ENCODE assay signal across 1 cellular context in the genomic region with DNA sequence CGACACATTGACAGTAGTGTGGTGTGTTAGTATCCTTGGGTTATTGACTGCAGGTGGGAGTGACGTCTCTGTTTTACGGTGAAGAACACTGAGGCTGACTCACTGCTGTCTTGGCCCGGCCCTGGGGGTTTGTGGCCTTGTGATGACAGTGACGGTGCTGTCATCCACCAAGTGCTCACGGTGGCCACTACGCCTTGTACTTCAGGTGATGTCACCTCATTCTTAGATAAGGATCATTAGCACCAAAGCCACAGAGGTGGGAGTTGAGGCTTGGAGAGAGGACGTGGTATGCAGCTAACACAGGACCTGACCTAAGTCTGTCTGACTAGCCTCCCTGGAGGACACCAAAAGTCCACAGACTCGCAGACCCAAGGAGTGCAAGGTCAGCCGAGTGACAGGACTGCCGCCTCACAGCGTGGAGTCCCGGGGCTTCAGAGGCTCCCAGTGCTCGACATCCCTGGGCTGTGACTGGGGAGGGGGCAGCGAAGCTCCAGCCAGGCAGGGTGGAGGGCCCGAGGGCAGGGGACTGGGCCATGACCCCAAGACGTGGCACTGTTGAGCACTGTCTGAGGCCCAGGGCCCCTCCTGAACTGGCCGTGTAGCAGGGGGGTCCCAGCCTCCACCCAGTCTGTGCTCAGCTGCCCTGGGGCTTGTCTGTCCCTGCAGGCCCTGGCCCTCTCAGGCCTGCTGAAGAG.
TF ChIP-seq lines count a peak whose summit lies in the region.

No MANE protein-coding gene starts in this region.

TF ChIP-seq in GM12878, 131 proteins besides CTCF, POLR2A, EP300 and RAD21 (continued from another document and continues in another):
- TF ChIP-seq, protein P1, sequence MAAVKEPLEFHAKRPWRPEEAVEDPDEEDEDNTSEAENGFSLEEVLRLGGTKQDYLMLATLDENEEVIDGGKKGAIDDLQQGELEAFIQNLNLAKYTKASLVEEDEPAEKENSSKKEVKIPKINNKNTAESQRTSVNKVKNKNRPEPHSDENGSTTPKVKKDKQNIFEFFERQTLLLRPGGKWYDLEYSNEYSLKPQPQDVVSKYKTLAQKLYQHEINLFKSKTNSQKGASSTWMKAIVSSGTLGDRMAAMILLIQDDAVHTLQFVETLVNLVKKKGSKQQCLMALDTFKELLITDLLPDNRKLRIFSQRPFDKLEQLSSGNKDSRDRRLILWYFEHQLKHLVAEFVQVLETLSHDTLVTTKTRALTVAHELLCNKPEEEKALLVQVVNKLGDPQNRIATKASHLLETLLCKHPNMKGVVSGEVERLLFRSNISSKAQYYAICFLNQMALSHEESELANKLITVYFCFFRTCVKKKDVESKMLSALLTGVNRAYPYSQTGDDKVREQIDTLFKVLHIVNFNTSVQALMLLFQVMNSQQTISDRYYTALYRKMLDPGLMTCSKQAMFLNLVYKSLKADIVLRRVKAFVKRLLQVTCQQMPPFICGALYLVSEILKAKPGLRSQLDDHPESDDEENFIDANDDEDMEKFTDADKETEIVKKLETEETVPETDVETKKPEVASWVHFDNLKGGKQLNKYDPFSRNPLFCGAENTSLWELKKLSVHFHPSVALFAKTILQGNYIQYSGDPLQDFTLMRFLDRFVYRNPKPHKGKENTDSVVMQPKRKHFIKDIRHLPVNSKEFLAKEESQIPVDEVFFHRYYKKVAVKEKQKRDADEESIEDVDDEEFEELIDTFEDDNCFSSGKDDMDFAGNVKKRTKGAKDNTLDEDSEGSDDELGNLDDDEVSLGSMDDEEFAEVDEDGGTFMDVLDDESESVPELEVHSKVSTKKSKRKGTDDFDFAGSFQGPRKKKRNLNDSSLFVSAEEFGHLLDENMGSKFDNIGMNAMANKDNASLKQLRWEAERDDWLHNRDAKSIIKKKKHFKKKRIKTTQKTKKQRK (IDR thresholded peaks at IDR 0.05; ENCODE audit: low read depth, low read length), result no peak
- TF ChIP-seq, protein P2, sequence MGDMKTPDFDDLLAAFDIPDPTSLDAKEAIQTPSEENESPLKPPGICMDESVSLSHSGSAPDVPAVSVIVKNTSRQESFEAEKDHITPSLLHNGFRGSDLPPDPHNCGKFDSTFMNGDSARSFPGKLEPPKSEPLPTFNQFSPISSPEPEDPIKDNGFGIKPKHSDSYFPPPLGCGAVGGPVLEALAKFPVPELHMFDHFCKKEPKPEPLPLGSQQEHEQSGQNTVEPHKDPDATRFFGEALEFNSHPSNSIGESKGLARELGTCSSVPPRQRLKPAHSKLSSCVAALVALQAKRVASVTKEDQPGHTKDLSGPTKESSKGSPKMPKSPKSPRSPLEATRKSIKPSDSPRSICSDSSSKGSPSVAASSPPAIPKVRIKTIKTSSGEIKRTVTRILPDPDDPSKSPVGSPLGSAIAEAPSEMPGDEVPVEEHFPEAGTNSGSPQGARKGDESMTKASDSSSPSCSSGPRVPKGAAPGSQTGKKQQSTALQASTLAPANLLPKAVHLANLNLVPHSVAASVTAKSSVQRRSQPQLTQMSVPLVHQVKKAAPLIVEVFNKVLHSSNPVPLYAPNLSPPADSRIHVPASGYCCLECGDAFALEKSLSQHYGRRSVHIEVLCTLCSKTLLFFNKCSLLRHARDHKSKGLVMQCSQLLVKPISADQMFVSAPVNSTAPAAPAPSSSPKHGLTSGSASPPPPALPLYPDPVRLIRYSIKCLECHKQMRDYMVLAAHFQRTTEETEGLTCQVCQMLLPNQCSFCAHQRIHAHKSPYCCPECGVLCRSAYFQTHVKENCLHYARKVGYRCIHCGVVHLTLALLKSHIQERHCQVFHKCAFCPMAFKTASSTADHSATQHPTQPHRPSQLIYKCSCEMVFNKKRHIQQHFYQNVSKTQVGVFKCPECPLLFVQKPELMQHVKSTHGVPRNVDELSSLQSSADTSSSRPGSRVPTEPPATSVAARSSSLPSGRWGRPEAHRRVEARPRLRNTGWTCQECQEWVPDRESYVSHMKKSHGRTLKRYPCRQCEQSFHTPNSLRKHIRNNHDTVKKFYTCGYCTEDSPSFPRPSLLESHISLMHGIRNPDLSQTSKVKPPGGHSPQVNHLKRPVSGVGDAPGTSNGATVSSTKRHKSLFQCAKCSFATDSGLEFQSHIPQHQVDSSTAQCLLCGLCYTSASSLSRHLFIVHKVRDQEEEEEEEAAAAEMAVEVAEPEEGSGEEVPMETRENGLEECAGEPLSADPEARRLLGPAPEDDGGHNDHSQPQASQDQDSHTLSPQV (IDR thresholded peaks at IDR 0.05), result no peak
- TF ChIP-seq BCL11A (IDR thresholded peaks at IDR 0.05; ENCODE audit: low read depth, low read length) (0 out of 2 replicates have a peak, but pooled peaks have one; percentile 6), IKZF1 (conservative IDR thresholded peaks at IDR 0.05) (no peak; the same call in 1 of the 2 replicates), MEF2A (IDR thresholded peaks at IDR 0.05; ENCODE audit: insufficient read depth, low read depth, low read length) (no peak), CBFB (IDR thresholded peaks at IDR 0.05; ENCODE audit: low read depth) (no peak), SUPT20H (IDR thresholded peaks at IDR 0.05; ENCODE audit: borderline replicate concordance, control insufficient read depth, low read depth, low read length) (no peak), GATAD2B (conservative IDR thresholded peaks at IDR 0.05; ENCODE audit: low read depth) (no peak), FOXM1 (IDR thresholded peaks at IDR 0.05; ENCODE audit: low read depth, low read length) (no peak), ZNF384 (IDR thresholded peaks at IDR 0.05; ENCODE audit: borderline replicate concordance, low read depth, low read length) (no peak), HDAC2 (IDR thresholded peaks at IDR 0.05) (no peak), TCF12 (IDR thresholded peaks at IDR 0.05; ENCODE audit: low read depth, low read length) (no peak), NR2C1 (IDR thresholded peaks at IDR 0.05) (no peak), JUNB (IDR thresholded peaks at IDR 0.05) (no peak; the same call in 1 of the 2 replicates), MYC (IDR thresholded peaks at IDR 0.05; ENCODE audit: insufficient read depth, insufficient read length, insufficient replicate concordance, low read length, severe bottlenecking) (no peak), FOXK2 (IDR thresholded peaks at IDR 0.05) (no peak), CREB1 (IDR thresholded peaks at IDR 0.05; ENCODE audit: low read depth) (peak; percentile 86), CHD4 (IDR thresholded peaks at IDR 0.05) (no peak), STAT1 (conservative IDR thresholded peaks at IDR 0.05) (no peak), MXI1 (IDR thresholded peaks at IDR 0.05; ENCODE audit: low read depth, low read length) (no peak), SMARCA5 (IDR thresholded peaks at IDR 0.05) (no peak), MTA2 (IDR thresholded peaks at IDR 0.05; ENCODE audit: low read depth) (peak; percentile 77; the same call in 1 of the 2 replicates), SMAD5 (IDR thresholded peaks at IDR 0.05; ENCODE audit: low read depth) (no peak), RELA (IDR thresholded peaks at IDR 0.05; ENCODE audit: borderline replicate concordance, partially characterized antibody) (no peak), ATF7 (IDR thresholded peaks at IDR 0.05; ENCODE audit: low read depth) (peak; percentile 76; the same call in 1 of the 2 replicates), JUND (IDR thresholded peaks at IDR 0.05; ENCODE audit: low read depth, low read length) (no peak), MTA3 (IDR thresholded peaks at IDR 0.05; ENCODE audit: borderline replicate concordance, low read length) (no peak), BACH1 (IDR thresholded peaks at IDR 0.05; ENCODE audit: borderline replicate concordance) (no peak), MYB (IDR thresholded peaks at IDR 0.05; ENCODE audit: borderline replicate concordance, low read depth, low read length) (no peak), PAX5 (IDR thresholded peaks at IDR 0.05; ENCODE audit: borderline replicate concordance, low read depth, low read length) (no peak), FOS (IDR thresholded peaks at IDR 0.05; ENCODE audit: borderline replicate concordance, extremely low read depth, insufficient read length) (no peak), SIX5 (IDR thresholded peaks at IDR 0.05; ENCODE audit: low read depth, low read length, severe bottlenecking) (no peak), ZSCAN29 (IDR thresholded peaks at IDR 0.05) (no peak), IKZF2 (IDR thresholded peaks at IDR 0.05) (peak in 1 of 2 experiments; percentile 52; a peak in 1 of 4 replicates), CBX3 (IDR thresholded peaks at IDR 0.05; ENCODE audit: borderline replicate concordance, low read depth) (no peak), RAD51 (IDR thresholded peaks at IDR 0.05) (no peak), ZBED1 (IDR thresholded peaks at IDR 0.05; ENCODE audit: borderline replicate concordance) (no peak), CREM (IDR thresholded peaks at IDR 0.05; ENCODE audit: low read depth) (peak; percentile 55), MEF2B (IDR thresholded peaks at IDR 0.05; ENCODE audit: partially characterized antibody, poor library complexity, severe bottlenecking) (peak; percentile 48)
- TF ChIP-seq, protein P3, sequence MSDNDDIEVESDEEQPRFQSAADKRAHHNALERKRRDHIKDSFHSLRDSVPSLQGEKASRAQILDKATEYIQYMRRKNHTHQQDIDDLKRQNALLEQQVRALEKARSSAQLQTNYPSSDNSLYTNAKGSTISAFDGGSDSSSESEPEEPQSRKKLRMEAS (IDR thresholded peaks at IDR 0.05; ENCODE audit: low read depth, low read length), result no peak
- TF ChIP-seq, protein P4, sequence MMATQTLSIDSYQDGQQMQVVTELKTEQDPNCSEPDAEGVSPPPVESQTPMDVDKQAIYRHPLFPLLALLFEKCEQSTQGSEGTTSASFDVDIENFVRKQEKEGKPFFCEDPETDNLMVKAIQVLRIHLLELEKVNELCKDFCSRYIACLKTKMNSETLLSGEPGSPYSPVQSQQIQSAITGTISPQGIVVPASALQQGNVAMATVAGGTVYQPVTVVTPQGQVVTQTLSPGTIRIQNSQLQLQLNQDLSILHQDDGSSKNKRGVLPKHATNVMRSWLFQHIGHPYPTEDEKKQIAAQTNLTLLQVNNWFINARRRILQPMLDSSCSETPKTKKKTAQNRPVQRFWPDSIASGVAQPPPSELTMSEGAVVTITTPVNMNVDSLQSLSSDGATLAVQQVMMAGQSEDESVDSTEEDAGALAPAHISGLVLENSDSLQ (IDR thresholded peaks at IDR 0.05), result peak; percentile 27; the same call in 1 of the 2 replicates
- TF ChIP-seq, protein P5, sequence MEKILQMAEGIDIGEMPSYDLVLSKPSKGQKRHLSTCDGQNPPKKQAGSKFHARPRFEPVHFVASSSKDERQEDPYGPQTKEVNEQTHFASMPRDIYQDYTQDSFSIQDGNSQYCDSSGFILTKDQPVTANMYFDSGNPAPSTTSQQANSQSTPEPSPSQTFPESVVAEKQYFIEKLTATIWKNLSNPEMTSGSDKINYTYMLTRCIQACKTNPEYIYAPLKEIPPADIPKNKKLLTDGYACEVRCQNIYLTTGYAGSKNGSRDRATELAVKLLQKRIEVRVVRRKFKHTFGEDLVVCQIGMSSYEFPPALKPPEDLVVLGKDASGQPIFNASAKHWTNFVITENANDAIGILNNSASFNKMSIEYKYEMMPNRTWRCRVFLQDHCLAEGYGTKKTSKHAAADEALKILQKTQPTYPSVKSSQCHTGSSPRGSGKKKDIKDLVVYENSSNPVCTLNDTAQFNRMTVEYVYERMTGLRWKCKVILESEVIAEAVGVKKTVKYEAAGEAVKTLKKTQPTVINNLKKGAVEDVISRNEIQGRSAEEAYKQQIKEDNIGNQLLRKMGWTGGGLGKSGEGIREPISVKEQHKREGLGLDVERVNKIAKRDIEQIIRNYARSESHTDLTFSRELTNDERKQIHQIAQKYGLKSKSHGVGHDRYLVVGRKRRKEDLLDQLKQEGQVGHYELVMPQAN (conservative IDR thresholded peaks at IDR 0.05), result no peak
- TF ChIP-seq, protein P6, sequence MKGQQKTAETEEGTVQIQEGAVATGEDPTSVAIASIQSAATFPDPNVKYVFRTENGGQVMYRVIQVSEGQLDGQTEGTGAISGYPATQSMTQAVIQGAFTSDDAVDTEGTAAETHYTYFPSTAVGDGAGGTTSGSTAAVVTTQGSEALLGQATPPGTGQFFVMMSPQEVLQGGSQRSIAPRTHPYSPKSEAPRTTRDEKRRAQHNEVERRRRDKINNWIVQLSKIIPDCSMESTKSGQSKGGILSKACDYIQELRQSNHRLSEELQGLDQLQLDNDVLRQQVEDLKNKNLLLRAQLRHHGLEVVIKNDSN (IDR thresholded peaks at IDR 0.05; ENCODE audit: borderline replicate concordance, extremely low read length, insufficient read depth, low read depth, low read length), result no peak
- TF ChIP-seq, protein P7, sequence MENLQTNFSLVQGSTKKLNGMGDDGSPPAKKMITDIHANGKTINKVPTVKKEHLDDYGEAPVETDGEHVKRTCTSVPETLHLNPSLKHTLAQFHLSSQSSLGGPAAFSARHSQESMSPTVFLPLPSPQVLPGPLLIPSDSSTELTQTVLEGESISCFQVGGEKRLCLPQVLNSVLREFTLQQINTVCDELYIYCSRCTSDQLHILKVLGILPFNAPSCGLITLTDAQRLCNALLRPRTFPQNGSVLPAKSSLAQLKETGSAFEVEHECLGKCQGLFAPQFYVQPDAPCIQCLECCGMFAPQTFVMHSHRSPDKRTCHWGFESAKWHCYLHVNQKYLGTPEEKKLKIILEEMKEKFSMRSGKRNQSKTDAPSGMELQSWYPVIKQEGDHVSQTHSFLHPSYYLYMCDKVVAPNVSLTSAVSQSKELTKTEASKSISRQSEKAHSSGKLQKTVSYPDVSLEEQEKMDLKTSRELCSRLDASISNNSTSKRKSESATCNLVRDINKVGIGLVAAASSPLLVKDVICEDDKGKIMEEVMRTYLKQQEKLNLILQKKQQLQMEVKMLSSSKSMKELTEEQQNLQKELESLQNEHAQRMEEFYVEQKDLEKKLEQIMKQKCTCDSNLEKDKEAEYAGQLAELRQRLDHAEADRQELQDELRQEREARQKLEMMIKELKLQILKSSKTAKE (IDR thresholded peaks at IDR 0.05; ENCODE audit: low read depth, poor library complexity, severe bottlenecking), result no peak
- TF ChIP-seq, protein P8, sequence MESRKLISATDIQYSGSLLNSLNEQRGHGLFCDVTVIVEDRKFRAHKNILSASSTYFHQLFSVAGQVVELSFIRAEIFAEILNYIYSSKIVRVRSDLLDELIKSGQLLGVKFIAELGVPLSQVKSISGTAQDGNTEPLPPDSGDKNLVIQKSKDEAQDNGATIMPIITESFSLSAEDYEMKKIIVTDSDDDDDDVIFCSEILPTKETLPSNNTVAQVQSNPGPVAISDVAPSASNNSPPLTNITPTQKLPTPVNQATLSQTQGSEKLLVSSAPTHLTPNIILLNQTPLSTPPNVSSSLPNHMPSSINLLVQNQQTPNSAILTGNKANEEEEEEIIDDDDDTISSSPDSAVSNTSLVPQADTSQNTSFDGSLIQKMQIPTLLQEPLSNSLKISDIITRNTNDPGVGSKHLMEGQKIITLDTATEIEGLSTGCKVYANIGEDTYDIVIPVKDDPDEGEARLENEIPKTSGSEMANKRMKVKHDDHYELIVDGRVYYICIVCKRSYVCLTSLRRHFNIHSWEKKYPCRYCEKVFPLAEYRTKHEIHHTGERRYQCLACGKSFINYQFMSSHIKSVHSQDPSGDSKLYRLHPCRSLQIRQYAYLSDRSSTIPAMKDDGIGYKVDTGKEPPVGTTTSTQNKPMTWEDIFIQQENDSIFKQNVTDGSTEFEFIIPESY (IDR thresholded peaks at IDR 0.05), result no peak
